27 cellular contexts compared by ENCODE assay signal in the genomic region with DNA sequence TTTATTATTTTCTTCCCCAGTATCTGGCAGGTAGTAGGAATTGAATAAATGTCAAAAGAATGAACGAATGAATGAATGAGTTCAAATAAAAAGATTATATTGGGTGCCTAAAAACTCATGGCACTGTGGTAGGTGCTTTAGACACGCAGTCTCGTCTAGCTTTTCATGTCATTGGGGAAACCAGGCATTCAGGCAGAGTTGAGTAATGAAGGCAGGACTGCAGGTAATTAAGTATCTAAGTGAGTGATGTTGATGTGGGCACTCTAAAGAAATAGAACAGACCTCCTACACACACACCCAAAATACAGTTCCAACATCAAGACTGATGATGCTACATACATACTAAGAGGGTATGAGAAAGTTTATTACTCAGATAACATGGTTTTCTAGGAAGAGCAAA.
"Had no signal": no experiment of that assay in that cellular context is flagged by ENCODE, and none has a peak within 500 bp of the region (broad histone marks: within the 10 kb centered on the region; RNA-seq: fewer than 3 reads in every experiment).

No MANE protein-coding gene starts in this region.

- H3K36me3 ChIP-seq: neural progenitor cell, ovary, right lobe of liver, sigmoid colon, suprapubic skin, tibial artery, transverse colon, vagina had no signal

- DNase-seq: natural killer cell; occipital lobe; ovary; psoas muscle; right lobe of liver; small intestine; stimulated activated CD4-positive, alpha-beta T cell treated with anti-CD3 and anti-CD28 coated beads, Interleukin-1b, Interleukin-23, amount 100 ng/mL, for 48 hours; stimulated activated CD4-positive, alpha-beta T cell treated with anti-CD3 and anti-CD28 coated beads, Interleukin-4, amount 100 ng/mL, for 1 hour; stimulated activated CD4-positive, alpha-beta T cell treated with anti-CD3 and anti-CD28 coated beads, Interleukin-4, amount 100 ng/mL, for 4 hours; stimulated activated CD8-positive, alpha-beta memory T cell treated with anti-CD3 and anti-CD28 coated beads, Interleukin-4, amount 100 ng/mL, for 48 hours; stimulated activated naive CD4-positive, alpha-beta T cell; stimulated activated naive CD8-positive, alpha-beta T cell treated with anti-CD3 and anti-CD28 coated beads, Interleukin-15, amount 100 ng/mL, for 72 hours; stimulated activated naive CD8-positive, alpha-beta T cell treated with anti-CD3 and anti-CD28 coated beads, Interleukin-15, Interleukin-2, amounts not matched to agents 100 U/mL and 50 U/mL, for 24 hours; substantia nigra; testis; transverse colon had no signal

- ATAC-seq: natural killer cell; stimulated activated memory B cell treated with anti-CD40 and anti-IgM and Interleukin-4, amounts not matched to agents 10 μg/mL and 1 μg/mL and 100 μg/mL, for 72 hours; stimulated activated naive CD8-positive, alpha-beta T cell treated with anti-CD3 and anti-CD28 coated beads, Interleukin-15, amount 100 ng/mL, for 72 hours; stimulated activated naive CD8-positive, alpha-beta T cell treated with anti-CD3 and anti-CD28 coated beads, Interleukin-15, Interleukin-2, amounts not matched to agents 100 U/mL and 50 U/mL, for 24 hours had no signal

- H3K4me1 Mint-ChIP-seq: natural killer cell; stimulated activated memory B cell treated with anti-CD40 and anti-IgM and Interleukin-4, amounts not matched to agents 10 μg/mL and 1 μg/mL and 100 μg/mL, for 72 hours; stimulated activated naive CD8-positive, alpha-beta T cell treated with anti-CD3 and anti-CD28 coated beads, Interleukin-15, amount 100 ng/mL, for 72 hours had no signal

- H3K27ac Mint-ChIP-seq: natural killer cell; progenitor cell of endocrine pancreas; stimulated activated memory B cell treated with anti-CD40 and anti-IgM and Interleukin-4, amounts not matched to agents 10 μg/mL and 1 μg/mL and 100 μg/mL, for 72 hours; stimulated activated naive CD8-positive, alpha-beta T cell treated with anti-CD3 and anti-CD28 coated beads, Interleukin-15, amount 100 ng/mL, for 72 hours; type B pancreatic cell had no signal

- H3K4me2 ChIP-seq: neural progenitor cell had no signal

- H3K27me3 Mint-ChIP-seq: stimulated activated memory B cell treated with anti-CD40 and anti-IgM and Interleukin-4, amounts not matched to agents 10 μg/mL and 1 μg/mL and 100 μg/mL, for 72 hours; type B pancreatic cell had no signal

- H3K4me3 Mint-ChIP-seq: natural killer cell; nephron; neural progenitor cell; stimulated activated memory B cell treated with anti-CD40 and anti-IgM and Interleukin-4, amounts not matched to agents 10 μg/mL and 1 μg/mL and 100 μg/mL, for 72 hours; stimulated activated naive CD8-positive, alpha-beta T cell treated with anti-CD3 and anti-CD28 coated beads, Interleukin-15, amount 100 ng/mL, for 72 hours; type B pancreatic cell had no signal

- H3K36me3 Mint-ChIP-seq: natural killer cell; neural progenitor cell; stimulated activated memory B cell treated with anti-CD40 and anti-IgM and Interleukin-4, amounts not matched to agents 10 μg/mL and 1 μg/mL and 100 μg/mL, for 72 hours; type B pancreatic cell had no signal

- H3K9ac ChIP-seq: neural progenitor cell, parathyroid adenoma had no signal

- H3K27me3 ChIP-seq: neural progenitor cell, ovary, right lobe of liver, sigmoid colon, suprapubic skin, testis, tibial artery, transverse colon, vagina had no signal

- H3K27ac ChIP-seq: ovary, parathyroid adenoma, psoas muscle, right lobe of liver, testis, tibial artery, transverse colon, vagina had no signal

- H3K79me2 ChIP-seq: parathyroid adenoma had no signal

- H3K4me3 ChIP-seq: neural progenitor cell, ovary, psoas muscle, right lobe of liver, sigmoid colon, suprapubic skin, testis, tibial artery, transverse colon, vagina had no signal

- H3K9me3 ChIP-seq: ovary, psoas muscle, right lobe of liver, sigmoid colon, suprapubic skin, testis, tibial artery, transverse colon, vagina had no signal

- H3K9me3 Mint-ChIP-seq: nephron had no signal

- FAIRE-seq: small intestine, urothelium cell line had no signal

- H2AFZ ChIP-seq: neural progenitor cell, parathyroid adenoma had no signal

- H3K4me1 ChIP-seq: parathyroid adenoma, psoas muscle, right lobe of liver, sigmoid colon, testis, tibial artery, transverse colon, vagina had no signal
